1 cellular context compared by ENCODE assay signal in the genomic region with DNA sequence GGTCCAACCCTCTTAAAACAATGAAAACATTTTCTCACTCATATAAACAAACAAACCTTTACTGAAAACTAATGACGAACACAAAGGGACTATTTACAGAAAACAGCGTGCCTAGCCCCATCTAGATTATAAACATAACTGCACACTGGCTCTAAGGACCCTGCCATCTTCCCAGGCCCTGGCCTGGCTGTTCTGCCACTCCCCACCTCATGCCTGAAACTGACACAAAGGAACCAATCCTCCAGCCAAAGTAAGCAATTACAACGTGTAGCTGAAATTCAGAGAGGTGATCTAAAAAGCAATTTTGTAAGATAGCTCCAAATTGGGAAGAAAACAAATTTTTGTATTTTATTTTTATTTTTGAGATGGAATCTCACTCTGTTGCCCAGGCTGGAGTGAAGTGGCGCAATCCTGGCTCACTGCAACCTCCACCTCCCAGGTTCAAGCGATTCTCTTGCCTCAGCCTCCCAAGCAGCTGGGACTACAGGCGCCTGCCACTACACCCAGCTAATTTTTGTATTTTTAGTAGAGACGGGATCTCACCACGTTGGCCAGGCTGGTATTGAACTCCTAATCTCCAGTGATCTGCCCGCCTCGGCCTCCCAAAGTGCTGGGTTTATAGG.
A peak's percentile ranks its signal among the peaks of the same experiment; 100 is the strongest.
TF ChIP-seq lines count a peak whose summit lies in the region.

No MANE protein-coding gene starts in this region.

TF ChIP-seq in HEK293, 187 proteins besides CTCF, POLR2A, EP300 and RAD21 (continued from another document):
- TF ChIP-seq, protein P1, sequence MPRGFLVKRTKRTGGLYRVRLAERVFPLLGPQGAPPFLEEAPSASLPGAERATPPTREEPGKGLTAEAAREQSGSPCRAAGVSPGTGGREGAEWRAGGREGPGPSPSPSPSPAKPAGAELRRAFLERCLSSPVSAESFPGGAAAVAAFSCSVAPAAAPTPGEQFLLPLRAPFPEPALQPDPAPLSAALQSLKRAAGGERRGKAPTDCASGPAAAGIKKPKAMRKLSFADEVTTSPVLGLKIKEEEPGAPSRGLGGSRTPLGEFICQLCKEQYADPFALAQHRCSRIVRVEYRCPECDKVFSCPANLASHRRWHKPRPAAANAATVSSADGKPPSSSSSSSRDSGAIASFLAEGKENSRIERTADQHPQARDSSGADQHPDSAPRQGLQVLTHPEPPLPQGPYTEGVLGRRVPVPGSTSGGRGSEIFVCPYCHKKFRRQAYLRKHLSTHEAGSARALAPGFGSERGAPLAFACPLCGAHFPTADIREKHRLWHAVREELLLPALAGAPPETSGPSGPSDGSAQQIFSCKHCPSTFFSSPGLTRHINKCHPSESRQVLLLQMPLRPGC (tag by site-specific recombination; IDR thresholded peaks at IDR 0.05): no peak
- TF ChIP-seq ZNF600 (tag by site-specific recombination; IDR thresholded peaks at IDR 0.05) (peak; percentile 72), ZNF121 (tag by site-specific recombination; IDR thresholded peaks at IDR 0.05) (peak; percentile 92), ZNF692 (tag by site-specific recombination; IDR thresholded peaks at IDR 0.05) (no peak), KLF16 (tag by site-specific recombination; IDR thresholded peaks at IDR 0.05) (no peak), HIC1 (tag by site-specific recombination; IDR thresholded peaks at IDR 0.05) (no peak), ZNF473 (tag by site-specific recombination; IDR thresholded peaks at IDR 0.05) (no peak), ZNF132 (tag by site-specific recombination; IDR thresholded peaks at IDR 0.05; ENCODE audit: borderline replicate concordance) (no peak), ZSCAN30 (tag by site-specific recombination; IDR thresholded peaks at IDR 0.05) (no peak), SCRT2 (tag by site-specific recombination; IDR thresholded peaks at IDR 0.05) (no peak), REPIN1 (tag by site-specific recombination; IDR thresholded peaks at IDR 0.05; ENCODE audit: low read depth) (no peak), KLF9 (tag by site-specific recombination; IDR thresholded peaks at IDR 0.05; ENCODE audit: low read depth) (no peak), ZBTB8A (tag by site-specific recombination; IDR thresholded peaks at IDR 0.05) (0 out of 2 replicates have a peak, but pooled peaks have one; percentile 12), ZNF292 (tag by site-specific recombination; IDR thresholded peaks at IDR 0.05; ENCODE audit: borderline replicate concordance, low read depth) (no peak), ZNF350 (tag by site-specific recombination; IDR thresholded peaks at IDR 0.05) (no peak), ZNF585B (tag by site-specific recombination; IDR thresholded peaks at IDR 0.05) (no peak)
- TF ChIP-seq, protein P2, sequence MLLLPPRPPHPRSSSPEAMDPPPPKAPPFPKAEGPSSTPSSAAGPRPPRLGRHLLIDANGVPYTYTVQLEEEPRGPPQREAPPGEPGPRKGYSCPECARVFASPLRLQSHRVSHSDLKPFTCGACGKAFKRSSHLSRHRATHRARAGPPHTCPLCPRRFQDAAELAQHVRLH (tag by site-specific recombination; IDR thresholded peaks at IDR 0.05): no peak
- TF ChIP-seq, protein P3, sequence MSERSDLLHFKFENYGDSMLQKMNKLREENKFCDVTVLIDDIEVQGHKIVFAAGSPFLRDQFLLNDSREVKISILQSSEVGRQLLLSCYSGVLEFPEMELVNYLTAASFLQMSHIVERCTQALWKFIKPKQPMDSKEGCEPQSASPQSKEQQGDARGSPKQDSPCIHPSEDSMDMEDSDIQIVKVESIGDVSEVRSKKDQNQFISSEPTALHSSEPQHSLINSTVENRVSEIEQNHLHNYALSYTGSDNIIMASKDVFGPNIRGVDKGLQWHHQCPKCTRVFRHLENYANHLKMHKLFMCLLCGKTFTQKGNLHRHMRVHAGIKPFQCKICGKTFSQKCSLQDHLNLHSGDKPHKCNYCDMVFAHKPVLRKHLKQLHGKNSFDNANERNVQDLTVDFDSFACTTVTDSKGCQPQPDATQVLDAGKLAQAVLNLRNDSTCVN (tag by site-specific recombination; optimal IDR thresholded peaks at IDR 0.05): no peak
- TF ChIP-seq, protein P4, sequence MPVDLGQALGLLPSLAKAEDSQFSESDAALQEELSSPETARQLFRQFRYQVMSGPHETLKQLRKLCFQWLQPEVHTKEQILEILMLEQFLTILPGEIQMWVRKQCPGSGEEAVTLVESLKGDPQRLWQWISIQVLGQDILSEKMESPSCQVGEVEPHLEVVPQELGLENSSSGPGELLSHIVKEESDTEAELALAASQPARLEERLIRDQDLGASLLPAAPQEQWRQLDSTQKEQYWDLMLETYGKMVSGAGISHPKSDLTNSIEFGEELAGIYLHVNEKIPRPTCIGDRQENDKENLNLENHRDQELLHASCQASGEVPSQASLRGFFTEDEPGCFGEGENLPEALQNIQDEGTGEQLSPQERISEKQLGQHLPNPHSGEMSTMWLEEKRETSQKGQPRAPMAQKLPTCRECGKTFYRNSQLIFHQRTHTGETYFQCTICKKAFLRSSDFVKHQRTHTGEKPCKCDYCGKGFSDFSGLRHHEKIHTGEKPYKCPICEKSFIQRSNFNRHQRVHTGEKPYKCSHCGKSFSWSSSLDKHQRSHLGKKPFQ (tag by site-specific recombination; IDR thresholded peaks at IDR 0.05): no peak
